In the genomic region with DNA sequence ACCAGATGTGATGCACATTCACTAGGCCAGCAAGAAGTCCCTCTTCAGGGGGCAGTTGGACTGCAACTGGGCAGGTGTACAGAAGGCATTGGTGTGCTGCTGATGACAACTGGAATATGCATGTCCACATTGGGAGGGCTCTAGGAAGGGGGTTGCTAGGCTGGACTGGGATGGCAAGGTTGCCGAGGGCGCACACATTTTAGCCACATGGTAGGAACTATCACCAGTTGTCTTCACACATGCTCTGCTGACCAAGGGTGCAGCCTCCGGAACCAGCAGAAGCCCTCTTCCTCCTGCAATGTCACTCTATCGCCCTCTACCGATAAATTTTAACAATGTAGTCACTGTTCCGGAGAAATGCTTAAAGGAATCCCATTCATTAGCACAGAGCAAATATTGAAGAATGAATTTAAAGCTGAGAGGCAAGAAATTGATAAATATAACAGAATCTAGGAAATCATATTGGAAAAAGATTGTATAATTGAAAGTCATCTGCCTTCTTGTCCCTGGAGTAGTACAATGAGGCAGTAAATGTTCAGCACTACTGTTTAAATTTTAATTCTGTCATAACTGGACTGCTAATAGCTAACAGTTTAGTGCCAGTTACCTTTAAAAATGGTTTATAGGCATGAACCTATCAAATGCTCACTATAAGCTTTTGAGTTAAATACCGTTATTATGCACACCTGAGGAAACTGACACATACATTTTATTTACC, we compare ENCODE assay signal across 8 cellular contexts. TPM values are rescaled to one million over a fixed set of nuclear protein-coding genes. Genes with fewer than 3 reads are reported as not detected.
A peak's percentile ranks its signal among the peaks of the same experiment; 100 is the strongest.
DNase-seq lines count a peak whose midpoint lies in the region; ATAC-seq, FAIRE-seq and TF ChIP-seq lines count a peak whose summit lies in the region.

No MANE protein-coding gene starts in this region.

- CTCF ChIA-PET in AG04450 (lab: Charles Lee): interaction anchor here (0.5 to 5.3 kb wide), 44 partner anchors 8 to 1949 kb away, joined by 3 to 176 read pairs (median 4); a partner anchor contains a TSS

- ATAC-seq in HG02678 (IDR thresholded peaks at IDR 0.05; ENCODE audit: unreplicated experiment): peak; percentile 94

- FAIRE-seq in GM12892 (lab: Jason Lieb, UNC): peak; percentile 85

- no peaks in the 10 kb centered on the region for H3K36me3 ChIP-seq in brain microvascular endothelial cell (replicated peaks)

- DNase-seq in AG04450 (ENCODE audit: low read depth, low spot score): peak; percentile 18
- peak; percentile 47 for DNase-seq in GM12892 (ENCODE audit: insufficient read length)
- DNase-seq in NAMALWA (ENCODE audit: low spot score): peak; percentile 89
- DNase-seq in SKM-1 (lab: John Stamatoyannopoulos, UW; ENCODE audit: unreplicated experiment): peak; percentile 69
- DNase-seq in brain microvascular endothelial cell: peak; percentile 37
- DNase-seq in inferior parietal cortex (ENCODE audit: extremely low spot score): peak; percentile 89
- peak; percentile 23 to 37 for DNase-seq in stimulated activated CD4-positive, alpha-beta T cell treated with anti-CD3 and anti-CD28 coated beads, Interleukin-2, amount 100 ng/mL, for 24 hours

- H3K27ac ChIP-seq in AG04450 (ENCODE audit: low read depth, low read length) (no peak overlapping the region), brain microvascular endothelial cell (no peak overlapping the region)

- TF ChIP-seq CTCF in AG04450 (IDR thresholded peaks at IDR 0.05; ENCODE audit: low read depth, low read length) (peak; percentile 89), brain microvascular endothelial cell (IDR thresholded peaks at IDR 0.05; ENCODE audit: low read depth, low read length, missing control alignments) (peak; percentile 77)

- H3K27me3 ChIP-seq in AG04450 (ENCODE audit: control insufficient read depth, insufficient read depth, low read length) (peaks cover 4% of the 10 kb centered on the region), brain microvascular endothelial cell (replicated peaks) (no peaks in the 10 kb centered on the region)

- H3K4me3 ChIP-seq in AG04450 (ENCODE audit: low read depth, low read length) (no peak overlapping the region), brain microvascular endothelial cell (ENCODE audit: low read depth, low read length) (no peak overlapping the region)

- no peak for TF ChIP-seq POLR2A in GM12892 (IDR thresholded peaks at IDR 0.05; ENCODE audit: low read depth, low read length)

- H3K9me3 ChIP-seq in AG04450 (ENCODE audit: control insufficient read depth, insufficient read depth, low read length): no peaks in the 10 kb centered on the region

- in situ Hi-C loops in brain microvascular endothelial cell (cut with HindIII; ENCODE audit: low pct_ligation_motif_present, low sequenced_read_pairs): no loop called here

- POLR2A ChIA-PET in AG04450 (lab: Yijun Ruan, JAX): no interaction called here

RNA-seq across cellular contexts. Expression of a gene that starts 22.6 kb away (rescaled TPM):
- polyA plus RNA-seq in AG04450 (2011; rRNA removed): 3.2 and 3.3 TPM in 2 replicates
- 4.5 and 5.2 TPM in 2 replicates for polyA minus RNA-seq in AG04450 (2011; rRNA and poly(A)+ RNA removed)
- 4.9 TPM for polyA plus RNA-seq in GM12892 (2012; ENCODE audit: missing spikeins)

Comparison
In these comparisons a context has a peak if more than half of its experiments do, and no peak if none do; other contexts are left out.
1. DNase-seq: peak in every context shown above with its lines; median percentile 89 in NAMALWA; 89 in inferior parietal cortex; 69 in SKM-1; 47 in GM12892; 37 in brain microvascular endothelial cell; 30 in stimulated activated CD4-positive, alpha-beta T cell treated with anti-CD3 and anti-CD28 coated beads, Interleukin-2, amount 100 ng/mL, for 24 hours; 18 in AG04450.